In genomic region chr9:115213777-115214428, GRCh38 we compare ENCODE assay signal across 11 cellular contexts.
DNase-seq lines count a peak whose midpoint lies in the region; ATAC-seq, FAIRE-seq and TF ChIP-seq lines count a peak whose summit lies in the region.
"Had no signal": no experiment of that assay in that cellular context is flagged by ENCODE, and none has a peak within 500 bp of the region (broad histone marks: within the 10 kb centered on the region; RNA-seq: fewer than 3 reads in every experiment).

No MANE protein-coding gene starts in this region.

- no peaks in the 10 kb centered on the region for H4K20me1 ChIP-seq in neural progenitor cell (ENCODE audit: low read depth)

- H3K79me2 ChIP-seq in neural progenitor cell (ENCODE audit: low read depth) = no peaks in the 10 kb centered on the region

- no peak overlapping the region for H2AFZ ChIP-seq in neural progenitor cell (replicated peaks)

- no peaks in the 10 kb centered on the region for H3K36me3 ChIP-seq in body of pancreas (replicated peaks in 1 of 2; ENCODE audit: insufficient read depth in 1 of 2, low read depth in 2 of 2)
- H3K36me3 ChIP-seq in neural progenitor cell = no peaks in the 10 kb centered on the region
- H3K36me3 ChIP-seq: esophagus muscularis mucosa, stomach had no signal

- ATAC-seq in A549 (peak; percentile 52 to 87; a peak in 3 of 6 replicates), body of pancreas (peak; percentile 71)

- 28% methylated on average over 4 of the region's 4 CpGs for WGBS in A549 (ENCODE audit: missing lambda C conversion rate)
- 11 to 23% methylated on average over 4 of the region's 4 CpGs for WGBS in body of pancreas, 2 donors

- H3K4me2 ChIP-seq in A549 = peak overlapping the region; percentile 35; the same call in 2 of the 3 replicates
- H3K4me2 ChIP-seq in neural progenitor cell = no peak overlapping the region

- H3K4me1 ChIP-seq in A549 (peaks cover 19% of the 10 kb centered on the region; the same call in 1 of the 3 replicates), body of pancreas (no peaks in the 10 kb centered on the region), neural progenitor cell (no peaks in the 10 kb centered on the region)

- no peak overlapping the region for H3K9ac ChIP-seq in neural progenitor cell

- no peaks in the 10 kb centered on the region for H3F3A ChIP-seq in neural progenitor cell (ENCODE audit: low read depth)

- CTCF ChIA-PET in A549 (lab: Yijun Ruan, JAX) = interaction anchor here (0.6 to 1.3 kb wide), 5 partner anchors 12 to 749 kb away, joined by 3 to 4 read pairs (median 3); no protein-coding TSS in a partner anchor

- H3K9me3 ChIP-seq in A549 (no peaks in the 10 kb centered on the region), body of pancreas (no peaks in the 10 kb centered on the region), neural progenitor cell (ENCODE audit: low read depth) (no peaks in the 10 kb centered on the region)
- H3K9me3 ChIP-seq: esophagus muscularis mucosa, stomach had no signal

- POLR2A ChIA-PET in A549 (lab: Yijun Ruan, JAX) = no interaction called here

- peaks cover 17% of the 10 kb centered on the region for H3K4me1 Mint-ChIP-seq in activated T-helper 1 cell treated with anti-CD3 and anti-CD28 coated beads, Interleukin-12 subunit alpha, Interleukin-12 subunit beta, Interleukin-2, Interleukin-4 antibody, amounts not matched to agents 30 ng/mL and 10 ng/mL and 1 ng/mL, durations not matched to agents 14 hours and 24 hours and 36 hours (ENCODE audit: low read depth)
- H3K4me1 Mint-ChIP-seq in neural progenitor cell = peaks cover 15% of the 10 kb centered on the region
- H3K4me1 Mint-ChIP-seq: CD4-positive, CD25-positive, alpha-beta regulatory T cell had no signal

- TF ChIP-seq EP300 in A549 (IDR thresholded peaks at IDR 0.05) = no peak

- H3K9me3 Mint-ChIP-seq in activated T-helper 1 cell treated with anti-CD3 and anti-CD28 coated beads, Interleukin-12 subunit alpha, Interleukin-12 subunit beta, Interleukin-2, Interleukin-4 antibody, amounts not matched to agents 30 ng/mL and 10 ng/mL and 1 ng/mL, durations not matched to agents 14 hours and 24 hours and 36 hours = no peaks in the 10 kb centered on the region
- no peaks in the 10 kb centered on the region for H3K9me3 Mint-ChIP-seq in neural progenitor cell

- H3K27me3 ChIP-seq in body of pancreas (no peaks in the 10 kb centered on the region), neural progenitor cell (no peaks in the 10 kb centered on the region)
- H3K27me3 ChIP-seq: esophagus muscularis mucosa, stomach had no signal

- no peak overlapping the region for H3K27ac Mint-ChIP-seq in activated T-helper 1 cell treated with anti-CD3 and anti-CD28 coated beads, Interleukin-12 subunit alpha, Interleukin-12 subunit beta, Interleukin-2, Interleukin-4 antibody, amounts not matched to agents 30 ng/mL and 10 ng/mL and 1 ng/mL, durations not matched to agents 14 hours and 24 hours and 36 hours
- no peak overlapping the region for H3K27ac Mint-ChIP-seq in neural progenitor cell
- H3K27ac Mint-ChIP-seq: CD4-positive, CD25-positive, alpha-beta regulatory T cell had no signal

- peaks cover 7% of the 10 kb centered on the region for H3K27me3 Mint-ChIP-seq in activated T-helper 1 cell treated with anti-CD3 and anti-CD28 coated beads, Interleukin-12 subunit alpha, Interleukin-12 subunit beta, Interleukin-2, Interleukin-4 antibody, amounts not matched to agents 30 ng/mL and 10 ng/mL and 1 ng/mL, durations not matched to agents 14 hours and 24 hours and 36 hours (ENCODE audit: insufficient read depth)
- no peaks in the 10 kb centered on the region for H3K27me3 Mint-ChIP-seq in neural progenitor cell (ENCODE audit: insufficient read depth, low read depth)

- no peak for TF ChIP-seq POLR2A in A549 (IDR thresholded peaks at IDR 0.05; ENCODE audit: low read length)
- no peak for TF ChIP-seq POLR2A in body of pancreas (IDR thresholded peaks at IDR 0.05)

- intact Hi-C loops in body of pancreas (cut with DNase I) = no loop called here
- intact Hi-C loops in activated T-helper 1 cell treated with anti-CD3 and anti-CD28 coated beads, Interleukin-12 subunit alpha, Interleukin-12 subunit beta, Interleukin-2, Interleukin-4 antibody, amounts not matched to agents 30 ng/mL and 10 ng/mL and 1 ng/mL, durations not matched to agents 14 hours and 24 hours and 36 hours (cut with micrococcal nuclease) = no loop called here

- no peak for FAIRE-seq in A549 (lab: Jason Lieb, UNC)

- TF ChIP-seq CTCF in A549 (IDR thresholded peaks at IDR 0.05) (no peak), body of pancreas (IDR thresholded peaks at IDR 0.05) (no peak), neural progenitor cell (IDR thresholded peaks at IDR 0.05) (no peak)

- 0 out of 5 replicates have a peak, but pooled peaks of 1 of the 2 experiments have one; percentile 13 for TF ChIP-seq RAD21 in A549 (conservative IDR thresholded peaks at IDR 0.05 in 1 of 2, IDR thresholded peaks at IDR 0.05 in 1 of 2)

- peaks cover 3% of the 10 kb centered on the region for H3K36me3 Mint-ChIP-seq in activated T-helper 1 cell treated with anti-CD3 and anti-CD28 coated beads, Interleukin-12 subunit alpha, Interleukin-12 subunit beta, Interleukin-2, Interleukin-4 antibody, amounts not matched to agents 30 ng/mL and 10 ng/mL and 1 ng/mL, durations not matched to agents 14 hours and 24 hours and 36 hours (ENCODE audit: low read depth)
- H3K36me3 Mint-ChIP-seq in neural progenitor cell = no peaks in the 10 kb centered on the region
- H3K36me3 Mint-ChIP-seq: CD4-positive, CD25-positive, alpha-beta regulatory T cell had no signal

- no peak overlapping the region for H3K4me3 Mint-ChIP-seq in activated T-helper 1 cell treated with anti-CD3 and anti-CD28 coated beads, Interleukin-12 subunit alpha, Interleukin-12 subunit beta, Interleukin-2, Interleukin-4 antibody, amounts not matched to agents 30 ng/mL and 10 ng/mL and 1 ng/mL, durations not matched to agents 14 hours and 24 hours and 36 hours
- H3K4me3 Mint-ChIP-seq in neural progenitor cell = no peak overlapping the region
- H3K4me3 Mint-ChIP-seq: CD4-positive, CD25-positive, alpha-beta regulatory T cell had no signal

- H3K4me3 ChIP-seq in A549 = no peak overlapping the region
- H3K4me3 ChIP-seq in body of pancreas = no peak overlapping the region
- H3K4me3 ChIP-seq in neural progenitor cell = no peak overlapping the region
- H3K4me3 ChIP-seq: esophagus muscularis mucosa, stomach had no signal

- DNase-seq in A549 (ENCODE audit: low read depth in 1 of 2, low spot score in 1 of 2) (peak; percentile 19 to 61), HPDE6-E6E7 (ENCODE audit: extremely low spot score) (peak; percentile 95), body of pancreas (no peak), kidney glomerular epithelial cell (lab: John Stamatoyannopoulos, UW) (peak; percentile 97), neural progenitor cell (ENCODE audit: low spot score) (no peak), cortex of kidney (lab: John Stamatoyannopoulos, UW) (no peak)
- no peak for DNase-seq in activated T-helper 1 cell treated with anti-CD3 and anti-CD28 coated beads, Interleukin-12 subunit alpha, Interleukin-12 subunit beta, Interleukin-2, Interleukin-4 antibody, amounts not matched to agents 30 ng/mL and 10 ng/mL and 1 ng/mL, durations not matched to agents 14 hours and 24 hours and 36 hours (ENCODE audit: low spot score)
- DNase-seq in stimulated activated CD4-positive, alpha-beta T cell treated with anti-CD3 and anti-CD28 coated beads, Interleukin-4, amount 100 ng/mL, for 1 hour = no peak
- DNase-seq: CD4-positive, CD25-positive, alpha-beta regulatory T cell; stomach had no signal

- H3K27ac ChIP-seq in A549 (peak overlapping the region; percentile 25 to 49; a peak in 2 of 6 replicates), body of pancreas (no peak overlapping the region), neural progenitor cell (no peak overlapping the region)
- H3K27ac ChIP-seq: esophagus muscularis mucosa, stomach had no signal

TF ChIP-seq in A549, 52 proteins besides CTCF, POLR2A, EP300 and RAD21:
- no peak for TF ChIP-seq KDM5A (IDR thresholded peaks at IDR 0.05)
- TF ChIP-seq, protein P1, sequence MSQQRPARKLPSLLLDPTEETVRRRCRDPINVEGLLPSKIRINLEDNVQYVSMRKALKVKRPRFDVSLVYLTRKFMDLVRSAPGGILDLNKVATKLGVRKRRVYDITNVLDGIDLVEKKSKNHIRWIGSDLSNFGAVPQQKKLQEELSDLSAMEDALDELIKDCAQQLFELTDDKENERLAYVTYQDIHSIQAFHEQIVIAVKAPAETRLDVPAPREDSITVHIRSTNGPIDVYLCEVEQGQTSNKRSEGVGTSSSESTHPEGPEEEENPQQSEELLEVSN (IDR thresholded peaks at IDR 0.05; ENCODE audit: borderline replicate concordance, low read depth) = no peak
- TF ChIP-seq CEBPB (IDR thresholded peaks at IDR 0.05) = peak; percentile 47 to 66; a peak in 3 of 4 replicates
- TF ChIP-seq REST (IDR thresholded peaks at IDR 0.05) = no peak
- peak; percentile 53; the same call in 1 of the 2 replicates for TF ChIP-seq JUNB (IDR thresholded peaks at IDR 0.05)

Comparison
In these comparisons a context has a peak if more than half of its experiments do, and no peak if none do; other contexts are left out.
1. DNase-seq: peak in A549 (2 of 2), HPDE6-E6E7 (single experiment) and kidney glomerular epithelial cell (single experiment); none in body of pancreas (0 of 4), activated T-helper 1 cell treated with anti-CD3 and anti-CD28 coated beads, Interleukin-12 subunit alpha, Interleukin-12 subunit beta, Interleukin-2, Interleukin-4 antibody, amounts not matched to agents 30 ng/mL and 10 ng/mL and 1 ng/mL, durations not matched to agents 14 hours and 24 hours and 36 hours (single experiment), stimulated activated CD4-positive, alpha-beta T cell treated with anti-CD3 and anti-CD28 coated beads, Interleukin-4, amount 100 ng/mL, for 1 hour (single experiment), neural progenitor cell (single experiment) and cortex of kidney (single experiment).
2. H3K27ac ChIP-seq: peak in A549 (2 of 2); none in body of pancreas (0 of 4) and neural progenitor cell (single experiment).